8 cellular contexts compared by ENCODE assay signal in the genomic region with DNA sequence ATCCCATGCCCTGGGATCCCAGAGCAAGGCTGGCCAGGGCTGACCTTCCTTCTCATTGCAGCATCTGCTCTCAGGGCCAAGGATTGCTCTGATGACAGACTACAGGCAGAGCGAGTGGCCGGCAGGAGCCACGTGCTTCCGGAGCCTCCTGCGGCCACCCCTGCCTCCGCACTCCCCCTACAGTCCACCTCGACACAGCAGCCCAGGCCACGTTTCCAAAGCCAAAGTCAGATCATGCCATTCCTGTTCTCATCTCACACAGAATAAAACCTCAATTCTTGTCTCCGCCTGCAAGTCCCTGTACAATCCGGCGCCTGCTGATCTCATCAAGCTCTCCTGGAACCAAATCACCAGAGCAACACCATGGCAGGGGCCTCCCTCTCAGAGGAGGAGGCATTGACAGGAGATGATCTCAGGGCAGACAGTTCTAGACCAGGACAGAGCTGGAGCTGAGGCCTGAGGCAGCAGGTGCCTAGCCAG. TPM values are rescaled to one million over a fixed set of nuclear protein-coding genes. Genes with fewer than 3 reads are reported as not detected.
DNase-seq lines count a peak whose midpoint lies in the region; ATAC-seq and TF ChIP-seq lines count a peak whose summit lies in the region.

No MANE protein-coding gene starts in this region.

- no peaks in the 10 kb centered on the region for H3K9me3 Mint-ChIP-seq in naive B cell

- DNase-seq in AG09309 (ENCODE audit: low read depth) (peak; percentile 61), RWPE1 (ENCODE audit: low spot score) (peak; percentile 70), esophagus muscularis mucosa (ENCODE audit: extremely low spot score) (no peak), naive B cell (no peak), occipital lobe (lab: John Stamatoyannopoulos, UW) (no peak), putamen (ENCODE audit: low spot score) (no peak)

- ATAC-seq in GM18909 (IDR thresholded peaks at IDR 0.05; ENCODE audit: poor library complexity, unreplicated experiment) = peak; percentile 66
- peak; percentile 22 for ATAC-seq in HG03135 (IDR thresholded peaks at IDR 0.05; ENCODE audit: unreplicated experiment)
- ATAC-seq in naive B cell (ENCODE audit: low read depth in 2 of 2) = peak; percentile 4 to 6

- no peaks in the 10 kb centered on the region for H3K9me3 ChIP-seq in esophagus muscularis mucosa

- TF ChIP-seq EP300 in esophagus muscularis mucosa (IDR thresholded peaks at IDR 0.05) = no peak

- 30% methylated on average over 8 of the region's 11 CpGs for WGBS in esophagus muscularis mucosa

- peak overlapping the region; percentile 67 for H3K27ac ChIP-seq in RWPE1
- peak overlapping the region in 3 of 4 donors; percentile 32 to 66 (median 55) for H3K27ac ChIP-seq in esophagus muscularis mucosa (replicated peaks in 1 of 4)

- H3K27me3 ChIP-seq in esophagus muscularis mucosa = no peaks in the 10 kb centered on the region

- no peak overlapping the region for H3K4me3 ChIP-seq in AG09309 (ENCODE audit: control insufficient read depth, low read depth, low read length)
- H3K4me3 ChIP-seq in esophagus muscularis mucosa = no peak overlapping the region

- H3K27me3 Mint-ChIP-seq in naive B cell = peaks cover 0 to 6% (median 0%) of the 10 kb centered on the region in 3 donors

- intact Hi-C loops in esophagus muscularis mucosa (cut with DNase I) = loop anchor here (5.0 kb wide), 1 partner anchor 162 kb away; no protein-coding TSS in a partner anchor

- H3K4me1 Mint-ChIP-seq in naive B cell = peaks cover 35 to 54% (median 53%) of the 10 kb centered on the region in 3 donors

- no peaks in the 10 kb centered on the region for H3K36me3 ChIP-seq in esophagus muscularis mucosa

- CTCF ChIA-PET in RWPE1 (lab: Yijun Ruan, JAX) = no interaction called here

- peaks cover 17 to 32% (median 28%) of the 10 kb centered on the region in 4 donors for H3K4me1 ChIP-seq in esophagus muscularis mucosa

- peak; percentile 90 for TF ChIP-seq CTCF in AG09309 (IDR thresholded peaks at IDR 0.05; ENCODE audit: control insufficient read depth, insufficient read depth, low read depth, low read length, missing control alignments)
- TF ChIP-seq CTCF in RWPE1 (conservative IDR thresholded peaks at IDR 0.05; ENCODE audit: low read depth) = peak; percentile 69
- peak; percentile 67 to 77 (median 68) for TF ChIP-seq CTCF in esophagus muscularis mucosa (IDR thresholded peaks at IDR 0.05)

- no peaks in the 10 kb centered on the region for H3K36me3 Mint-ChIP-seq in naive B cell

- POLR2A ChIA-PET in RWPE1 (lab: Yijun Ruan, JAX; ENCODE audit: low non-redundant PET) = no interaction called here

- H3K4me3 Mint-ChIP-seq in naive B cell = peak overlapping the region in 6 of 8 donors; percentile 53 to 91 (median 86)

- TF ChIP-seq POLR2A in esophagus muscularis mucosa (IDR thresholded peaks at IDR 0.05; ENCODE audit: low read depth) = no peak

- H3K27ac Mint-ChIP-seq in naive B cell = peak overlapping the region; percentile 26 to 90 (median 78)

RNA-seq across cellular contexts. Expression of gene UPK3A, which starts 20.9 kb away (rescaled TPM):
- not detected for total RNA-seq in esophagus muscularis mucosa
- under 1 TPM in 2 of 6 donors, not detected in 4; 0.55 to 0.57 TPM for polyA plus RNA-seq in naive B cell (ENCODE audit: low read depth in 6 of 6)
- total RNA-seq in occipital lobe = not detected

RNA-seq across cellular contexts. Expression of gene KIAA0930, which starts 23.1 kb away (rescaled TPM):
- 10 to 100 TPM; 31.6 to 67.1 (median 46.8) TPM for total RNA-seq in esophagus muscularis mucosa
- polyA plus RNA-seq in naive B cell (ENCODE audit: low read depth in 6 of 6) = 1 to 10 TPM; 2.8 to 5.7 (median 5.0) TPM
- total RNA-seq in occipital lobe = 61.0 TPM

RNA-seq across cellular contexts. Expression of gene FAM118A, which starts 45.9 kb away (rescaled TPM):
- 10 to 100 TPM; 24.4 to 45.8 (median 32.1) TPM for total RNA-seq in esophagus muscularis mucosa
- 10 to 100 TPM; 11.2 to 72.1 (median 37.0) TPM for polyA plus RNA-seq in naive B cell (ENCODE audit: low read depth in 6 of 6)
- total RNA-seq in occipital lobe = 6.2 TPM

Comparison
In these comparisons a context has a peak if more than half of its experiments do, and no peak if none do; other contexts are left out.
1. DNase-seq: peak in AG09309 (single experiment) and RWPE1 (single experiment); none in esophagus muscularis mucosa (single experiment), naive B cell (single experiment), occipital lobe (single experiment) and putamen (single experiment).
2. ATAC-seq: peak in every context shown above with its lines; median percentile 66 in GM18909; 22 in HG03135; 5 in naive B cell.
3. Peak in every context shown above with its lines, with median percentiles within 50 percentile points of each other: CTCF ChIP-seq.